ENCODE assay signal across 9 cellular contexts in genomic region chr2:197107291-197108269, GRCh38.
DNase-seq lines count a peak whose midpoint lies in the region; ATAC-seq and TF ChIP-seq lines count a peak whose summit lies in the region.
"Had no signal": no experiment of that assay in that cellular context is flagged by ENCODE, and none has a peak within 500 bp of the region (broad histone marks: within the 10 kb centered on the region; RNA-seq: fewer than 3 reads in every experiment).

No MANE protein-coding gene starts in this region.

- H3K4me3 Mint-ChIP-seq in nephron progenitor cell, result no peak overlapping the region

- no peak overlapping the region for H3K4me3 ChIP-seq in esophagus (ENCODE audit: low read depth in 1 of 2, low read length in 2 of 2)

- H3K4me1 Mint-ChIP-seq in nephron progenitor cell, result peaks cover 27% of the 10 kb centered on the region

- WGBS in esophagus, 2 donors, result 72 to 75% methylated on average over 2 of the region's 2 CpGs

- H3K9me3 ChIP-seq in esophagus (ENCODE audit: control insufficient read depth in 2 of 2, insufficient read depth in 1 of 2, low read depth in 1 of 2, low read length in 1 of 2), result no peaks in the 10 kb centered on the region

- DNase-seq in AG08396 (ENCODE audit: low spot score) (peak; percentile 37), M059J (ENCODE audit: low read depth) (peak; percentile 85), nephron progenitor cell (no peak), RKO (ENCODE audit: low spot score) (no peak), NCI-H748 (lab: John Stamatoyannopoulos, UW; ENCODE audit: unreplicated experiment) (no peak), Kasumi-1 (lab: John Stamatoyannopoulos, UW) (no peak)
- DNase-seq: SHP77 had no signal

- H3K36me3 Mint-ChIP-seq in nephron progenitor cell (ENCODE audit: low read depth), result no peaks in the 10 kb centered on the region

- H3K9me3 Mint-ChIP-seq in nephron progenitor cell, result no peaks in the 10 kb centered on the region

- no peaks in the 10 kb centered on the region for H3K36me3 ChIP-seq in esophagus (ENCODE audit: control insufficient read depth in 2 of 2, insufficient read depth in 2 of 2, low read length in 1 of 2)

- H3K4me1 ChIP-seq in esophagus (ENCODE audit: control insufficient read depth in 2 of 2, insufficient read depth in 2 of 2, low read length in 1 of 2), result no peaks in the 10 kb centered on the region

- no peaks in the 10 kb centered on the region for H3K27me3 ChIP-seq in esophagus (ENCODE audit: control insufficient read depth in 1 of 2, insufficient read depth in 2 of 2, low read length in 2 of 2)

- peak overlapping the region; percentile 37 to 75 for H3K27ac ChIP-seq in esophagus (ENCODE audit: low read depth in 2 of 2, low read length in 1 of 2)

- ATAC-seq in GM18861 (IDR thresholded peaks at IDR 0.05; ENCODE audit: unreplicated experiment), result no peak

- TF ChIP-seq CTCF in nephron progenitor cell (IDR thresholded peaks at IDR 0.05), result no peak

- H3K27ac Mint-ChIP-seq in nephron progenitor cell, result peak overlapping the region; percentile 96

- no peaks in the 10 kb centered on the region for H3K27me3 Mint-ChIP-seq in nephron progenitor cell (ENCODE audit: low read depth, poor library complexity)

Comparison
In these comparisons a context has a peak if more than half of its experiments do, and no peak if none do; other contexts are left out.
1. DNase-seq: peak in AG08396 (single experiment) and M059J (single experiment); none in nephron progenitor cell (single experiment), RKO (single experiment), NCI-H748 (single experiment) and Kasumi-1 (0 of 2).